20 cellular contexts compared by ENCODE assay signal in genomic region chr9:26158631-26159150, GRCh38.
DNase-seq lines count a peak whose midpoint lies in the region; ATAC-seq, FAIRE-seq and TF ChIP-seq lines count a peak whose summit lies in the region.
"Had no signal": no experiment of that assay in that cellular context is flagged by ENCODE, and none has a peak within 500 bp of the region (broad histone marks: within the 10 kb centered on the region; RNA-seq: fewer than 3 reads in every experiment).

No MANE protein-coding gene starts in this region.

- TF ChIP-seq POLR2A in NB4 (IDR thresholded peaks at IDR 0.05; ENCODE audit: extremely low read depth, insufficient read length): no peak

- DNase-seq in SIG-M5 treated with dmso at 0.1 percent for 504 hours (lab: John Stamatoyannopoulos, UW; ENCODE audit: unreplicated experiment) (peak; percentile 45), SIG-M5 (lab: John Stamatoyannopoulos, UW) (no peak), NB4 (ENCODE audit: low read depth) (peak; percentile 0), colonic mucosa (no peak), DMS79 (lab: John Stamatoyannopoulos, UW) (no peak), pancreas (no peak)
- DNase-seq: CD8-positive, alpha-beta T cell; NCI-H1417; NCI-H1930; NCI-H446; NK-92 treated with Interleukin-12 subunit alpha and Interleukin-12 subunit beta, amount 100 ng/mL, for 24 hours; PC-3 had no signal

- H3K36me3 ChIP-seq in endocrine pancreas (ENCODE audit: control insufficient read depth, insufficient read depth, low read length) (no peaks in the 10 kb centered on the region), colonic mucosa (no peaks in the 10 kb centered on the region), pancreas (no peaks in the 10 kb centered on the region)

- intact Hi-C loops in colonic mucosa (cut with DNase I): no loop called here
- intact Hi-C loops in pancreas (cut with DNase I): no loop called here

- WGBS in pancreas, 2 donors: 66 to 81% methylated on average over 4 of the region's 4 CpGs

- no peak for TF ChIP-seq CTCF in NB4 (IDR thresholded peaks at IDR 0.05; ENCODE audit: low read depth, low read length)
- TF ChIP-seq CTCF in colonic mucosa (IDR thresholded peaks at IDR 0.05): no peak
- TF ChIP-seq CTCF in pancreas (IDR thresholded peaks at IDR 0.05): no peak

- H3K27me3 ChIP-seq in endocrine pancreas (ENCODE audit: control insufficient read depth, insufficient read depth, low read length) (no peaks in the 10 kb centered on the region), colonic mucosa (no peaks in the 10 kb centered on the region), pancreas (peaks cover 0 to 6% (median 0%) of the 10 kb centered on the region in 4 donors)

- no peak overlapping the region for H3K9ac ChIP-seq in endocrine pancreas (ENCODE audit: control insufficient read depth, insufficient read depth, low read length)
- H3K9ac ChIP-seq in colonic mucosa (ENCODE audit: low read depth in 2 of 2, low read length in 2 of 2): no peak overlapping the region

- no peak for ATAC-seq in GM18873 (IDR thresholded peaks at IDR 0.05; ENCODE audit: low FRiP score, unreplicated experiment)
- no peak for ATAC-seq in pancreas
- ATAC-seq: CD8-positive, alpha-beta T cell; GM12878; GM23338; HCT116; K562; PC-3 had no signal

- H3K4me3 ChIP-seq in NB4 (ENCODE audit: low read depth, low read length) (no peak overlapping the region), endocrine pancreas (ENCODE audit: control insufficient read depth, insufficient read depth, low read length) (peak overlapping the region; percentile 34), colonic mucosa (no peak overlapping the region), pancreas (no peak overlapping the region)
- H3K4me3 ChIP-seq: GM12878, GM23338, K562 had no signal

- H3K9me3 ChIP-seq in endocrine pancreas (ENCODE audit: control insufficient read depth, low read length): no peaks in the 10 kb centered on the region
- peaks cover 4% of the 10 kb centered on the region for H3K9me3 ChIP-seq in colonic mucosa
- no peaks in the 10 kb centered on the region for H3K9me3 ChIP-seq in pancreas

- H3K4me1 ChIP-seq in endocrine pancreas (ENCODE audit: control insufficient read depth, insufficient read depth, low read length): peaks cover 7% of the 10 kb centered on the region
- H3K4me1 ChIP-seq in colonic mucosa: no peaks in the 10 kb centered on the region
- H3K4me1 ChIP-seq in pancreas: no peaks in the 10 kb centered on the region

- FAIRE-seq in pancreas (lab: Jason Lieb, UNC): no peak
- FAIRE-seq: G401.6, GM12878, K562 had no signal

- H3K27ac ChIP-seq in colonic mucosa (no peak overlapping the region), pancreas (no peak overlapping the region)
- H3K27ac ChIP-seq: 22Rv1 had no signal

Comparison
In these comparisons a context has a peak if more than half of its experiments do, and no peak if none do; other contexts are left out.
1. DNase-seq: peak in SIG-M5 treated with dmso at 0.1 percent for 504 hours (single experiment) and NB4 (single experiment); none in SIG-M5 (single experiment), colonic mucosa (single experiment), DMS79 (single experiment) and pancreas (0 of 6).